Comparison of ENCODE assay signal across 32 cellular contexts in genomic region chr7:21754963-21755362, GRCh38.
"Had no signal": no experiment of that assay in that cellular context is flagged by ENCODE, and none has a peak within 500 bp of the region (broad histone marks: within the 10 kb centered on the region; RNA-seq: fewer than 3 reads in every experiment).

No MANE protein-coding gene starts in this region.

- H3K4me1 Mint-ChIP-seq: activated CD4-positive, alpha-beta memory T cell treated with anti-CD3 and anti-CD28 coated beads, Interleukin-2, amount 10 ng/mL, durations not matched to agents 7 days and 5 days; activated CD4-positive, alpha-beta T cell treated with anti-CD3 and anti-CD28 coated beads, Interleukin-2, amount 10 ng/mL, durations not matched to agents 7 days and 5 days; activated naive CD4-positive, alpha-beta T cell treated with anti-CD3 and anti-CD28 coated beads, Interleukin-2, amount 10 ng/mL, durations not matched to agents 7 days and 5 days; activated naive CD8-positive, alpha-beta T cell treated with anti-CD3 and anti-CD28 coated beads, Interleukin-2, amount 10 ng/mL, durations not matched to agents 7 days and 5 days had no signal

- H3K36me3 Mint-ChIP-seq: activated naive CD4-positive, alpha-beta T cell treated with anti-CD3 and anti-CD28 coated beads, Interleukin-2, amount 10 ng/mL, durations not matched to agents 7 days and 5 days; activated naive CD4-positive, alpha-beta T cell treated with anti-CD3 and anti-CD28 coated beads, Interleukin-2, amount 50 U/mL, for 72 hours; activated naive CD8-positive, alpha-beta T cell treated with anti-CD3 and anti-CD28 coated beads, Interleukin-2, amount 10 ng/mL, durations not matched to agents 7 days and 5 days; brain had no signal

- ATAC-seq: activated naive CD4-positive, alpha-beta T cell treated with anti-CD3 and anti-CD28 coated beads, Interleukin-2, amount 50 U/mL, for 72 hours; activated T-cell treated with anti-CD3 and anti-CD28 coated beads, Interleukin-2, amount 50 U/mL, for 72 hours; esophagus mucosa; T-helper 17 cell had no signal

- H3K4me3 ChIP-seq: ascending aorta, breast epithelium, cardiac muscle cell, coronary artery, dorsolateral prefrontal cortex had no signal

- DNase-seq: activated CD4-positive, alpha-beta memory T cell treated with anti-CD3 and anti-CD28 coated beads, Interleukin-2, amount 10 ng/mL, durations not matched to agents 7 days and 5 days; activated CD4-positive, alpha-beta T cell treated with anti-CD3 and anti-CD28 coated beads for 1 hour; activated CD4-positive, alpha-beta T cell treated with anti-CD3 and anti-CD28 coated beads for 4 hours; activated CD4-positive, alpha-beta T cell treated with anti-CD3 and anti-CD28 coated beads, Interleukin-2, amount 10 ng/mL, durations not matched to agents 7 days and 5 days; activated CD4-positive, alpha-beta T cell treated with anti-CD3 and anti-CD28 coated beads, Interleukin-2, amount 50 U/mL, for 4 hours; activated CD8-positive, alpha-beta memory T cell treated with anti-CD3 and anti-CD28 coated beads, Interleukin-2, amount 50 U/mL, for 48 hours; activated gamma-delta T cell; activated naive CD4-positive, alpha-beta T cell; activated naive CD4-positive, alpha-beta T cell treated with anti-CD3 and anti-CD28 coated beads, Interleukin-2, amount 10 ng/mL, durations not matched to agents 7 days and 5 days; activated naive CD8-positive, alpha-beta T cell treated with anti-CD3 and anti-CD28 coated beads, Interleukin-2, amount 10 ng/mL, durations not matched to agents 7 days and 5 days; activated T-cell treated with anti-CD3 and anti-CD28 coated beads for 4 hours; activated T-cell treated with anti-CD3 and anti-CD28 coated beads, Interleukin-2, amount 50 U/mL, for 24 hours; activated T-cell treated with anti-CD3 and anti-CD28 coated beads, Interleukin-2, amount 50 U/mL, for 72 hours; central memory CD4-positive, alpha-beta T cell; dorsolateral prefrontal cortex; effector memory CD4-positive, alpha-beta T cell; endodermal cell; foreskin fibroblast; head of caudate nucleus; T-helper 1 cell; T-helper 17 cell; T1000 had no signal

- H3K27ac ChIP-seq: ascending aorta, breast epithelium, cardiac muscle cell, coronary artery, dorsolateral prefrontal cortex had no signal

- H3K27ac Mint-ChIP-seq: activated CD4-positive, alpha-beta memory T cell treated with anti-CD3 and anti-CD28 coated beads, Interleukin-2, amount 10 ng/mL, durations not matched to agents 7 days and 5 days; activated CD4-positive, alpha-beta T cell treated with anti-CD3 and anti-CD28 coated beads, Interleukin-2, amount 10 ng/mL, durations not matched to agents 7 days and 5 days; activated naive CD4-positive, alpha-beta T cell treated with anti-CD3 and anti-CD28 coated beads, Interleukin-2, amount 10 ng/mL, durations not matched to agents 7 days and 5 days; activated naive CD4-positive, alpha-beta T cell treated with anti-CD3 and anti-CD28 coated beads, Interleukin-2, amount 50 U/mL, for 72 hours; activated naive CD8-positive, alpha-beta T cell treated with anti-CD3 and anti-CD28 coated beads, Interleukin-2, amount 10 ng/mL, durations not matched to agents 7 days and 5 days; activated T-cell treated with anti-CD3 and anti-CD28 coated beads, Interleukin-2, amount 50 U/mL, for 24 hours; activated T-cell treated with anti-CD3 and anti-CD28 coated beads, Interleukin-2, amount 50 U/mL, for 72 hours; brain; dendritic cell treated with granulocyte-macrophage colony-stimulating factor and Interleukin-4, amounts not matched to agents 40 ng/mL and 50 ng/mL, for 4 days; endodermal cell; T-helper 17 cell; T-helper 2 cell treated with Interferon-gamma antibody and Interleukin-4, amounts not matched to agents 5 μg/mL and 100 μg/mL, for 36 hours had no signal

- H3K4me3 Mint-ChIP-seq: activated CD4-positive, alpha-beta memory T cell treated with anti-CD3 and anti-CD28 coated beads, Interleukin-2, amount 10 ng/mL, durations not matched to agents 7 days and 5 days; activated CD4-positive, alpha-beta T cell treated with anti-CD3 and anti-CD28 coated beads, Interleukin-2, amount 10 ng/mL, durations not matched to agents 7 days and 5 days; activated naive CD4-positive, alpha-beta T cell treated with anti-CD3 and anti-CD28 coated beads, Interleukin-2, amount 10 ng/mL, durations not matched to agents 7 days and 5 days; activated naive CD8-positive, alpha-beta T cell treated with anti-CD3 and anti-CD28 coated beads, Interleukin-2, amount 10 ng/mL, durations not matched to agents 7 days and 5 days; activated T-cell treated with anti-CD3 and anti-CD28 coated beads, Interleukin-2, amount 50 U/mL, for 24 hours; activated T-cell treated with anti-CD3 and anti-CD28 coated beads, Interleukin-2, amount 50 U/mL, for 72 hours; brain; dendritic cell treated with granulocyte-macrophage colony-stimulating factor and Interleukin-4, amounts not matched to agents 40 ng/mL and 50 ng/mL, for 4 days; endodermal cell; T-helper 17 cell; T-helper 2 cell treated with Interferon-gamma antibody and Interleukin-4, amounts not matched to agents 5 μg/mL and 100 μg/mL, for 36 hours had no signal

- H3K4me1 ChIP-seq: ascending aorta, breast epithelium had no signal

- H3K27me3 ChIP-seq: ascending aorta, breast epithelium had no signal

- H3K36me3 ChIP-seq: ascending aorta, breast epithelium, cardiac muscle cell had no signal

- FAIRE-seq: frontal cortex had no signal

- H3K9me3 Mint-ChIP-seq: activated CD4-positive, alpha-beta memory T cell treated with anti-CD3 and anti-CD28 coated beads, Interleukin-2, amount 10 ng/mL, durations not matched to agents 7 days and 5 days; activated CD4-positive, alpha-beta T cell treated with anti-CD3 and anti-CD28 coated beads, Interleukin-2, amount 10 ng/mL, durations not matched to agents 7 days and 5 days; activated naive CD4-positive, alpha-beta T cell treated with anti-CD3 and anti-CD28 coated beads, Interleukin-2, amount 10 ng/mL, durations not matched to agents 7 days and 5 days; activated naive CD4-positive, alpha-beta T cell treated with anti-CD3 and anti-CD28 coated beads, Interleukin-2, amount 50 U/mL, for 72 hours; activated naive CD8-positive, alpha-beta T cell treated with anti-CD3 and anti-CD28 coated beads, Interleukin-2, amount 10 ng/mL, durations not matched to agents 7 days and 5 days; activated T-cell treated with anti-CD3 and anti-CD28 coated beads, Interleukin-2, amount 50 U/mL, for 24 hours; activated T-cell treated with anti-CD3 and anti-CD28 coated beads, Interleukin-2, amount 50 U/mL, for 72 hours; brain; dendritic cell treated with granulocyte-macrophage colony-stimulating factor and Interleukin-4, amounts not matched to agents 40 ng/mL and 50 ng/mL, for 4 days; endodermal cell; T-helper 2 cell treated with Interferon-gamma antibody and Interleukin-4, amounts not matched to agents 5 μg/mL and 100 μg/mL, for 36 hours had no signal
